In the genomic region with DNA sequence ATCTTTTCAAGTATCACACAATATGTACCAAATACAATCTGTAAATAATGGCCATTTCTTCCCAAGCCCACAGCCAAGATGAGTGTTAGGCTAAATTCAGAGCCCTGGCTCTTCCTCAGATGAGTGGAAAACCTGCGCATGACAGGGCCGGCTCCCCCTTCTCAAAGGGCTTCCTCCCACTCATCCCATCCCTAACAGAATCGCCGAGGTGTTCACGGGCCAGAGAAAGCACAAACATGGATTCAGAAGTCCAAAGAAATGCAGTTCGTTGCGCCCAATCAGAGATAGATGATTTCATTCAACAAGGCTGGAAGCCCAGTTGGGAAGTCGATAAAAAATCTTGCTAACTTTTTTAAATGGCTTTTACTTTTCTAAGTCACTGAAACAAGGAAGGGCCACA, we compare ENCODE assay signal across 12 cellular contexts.
A peak's percentile ranks its signal among the peaks of the same experiment; 100 is the strongest.
DNase-seq lines count a peak whose midpoint lies in the region; ATAC-seq and TF ChIP-seq lines count a peak whose summit lies in the region.
"Had no signal": no experiment of that assay in that cellular context is flagged by ENCODE, and none has a peak within 500 bp of the region (broad histone marks: within the 10 kb centered on the region; RNA-seq: fewer than 3 reads in every experiment).

No MANE protein-coding gene starts in this region.

- H3K27ac Mint-ChIP-seq in endodermal cell: peak overlapping the region; percentile 21
- peak overlapping the region; percentile 85 for H3K27ac Mint-ChIP-seq in nephron progenitor cell
- H3K27ac Mint-ChIP-seq: activated CD8-positive, alpha-beta memory T cell treated with anti-CD3 and anti-CD28 coated beads, Interleukin-2, amount 10 ng/mL, durations not matched to agents 7 days and 5 days had no signal

- no peak overlapping the region for H3K9ac ChIP-seq in endodermal cell (ENCODE audit: extremely low read depth, low read length, poor library complexity, severe bottlenecking)
- H3K9ac ChIP-seq: parathyroid adenoma had no signal

- intact Hi-C loops in upper lobe of right lung (cut with DNase I): loop anchor here (10.0 kb wide), 1 partner anchor 184 kb away; no protein-coding TSS in a partner anchor

- H3K4me1 Mint-ChIP-seq in endodermal cell: peaks cover 26% of the 10 kb centered on the region
- peaks cover 59% of the 10 kb centered on the region for H3K4me1 Mint-ChIP-seq in nephron progenitor cell

- no peak overlapping the region for H3K4me3 Mint-ChIP-seq in endodermal cell
- peak overlapping the region; percentile 11 for H3K4me3 Mint-ChIP-seq in nephron progenitor cell
- H3K4me3 Mint-ChIP-seq: activated CD8-positive, alpha-beta memory T cell treated with anti-CD3 and anti-CD28 coated beads, Interleukin-2, amount 10 ng/mL, durations not matched to agents 7 days and 5 days had no signal

- H3K9me3 ChIP-seq in SJCRH30 (replicated peaks) (no peaks in the 10 kb centered on the region), endodermal cell (ENCODE audit: control insufficient read depth, low read length) (no peaks in the 10 kb centered on the region), upper lobe of right lung (no peaks in the 10 kb centered on the region)

- WGBS in endodermal cell (ENCODE audit: insufficient coverage in 1 of 2, insufficient read length in 1 of 2), 2 experiments: 79 to 93% methylated on average over 8 of the region's 8 CpGs

- H3K4me3 ChIP-seq in SJCRH30 (no peak overlapping the region), endodermal cell (ENCODE audit: low read length) (no peak overlapping the region), upper lobe of right lung (no peak overlapping the region)

- H3K27me3 Mint-ChIP-seq in endodermal cell (ENCODE audit: insufficient read depth) (peaks cover 33% of the 10 kb centered on the region), nephron progenitor cell (ENCODE audit: low read depth, poor library complexity) (peaks cover 4% of the 10 kb centered on the region)
- H3K27me3 Mint-ChIP-seq: activated CD8-positive, alpha-beta memory T cell treated with anti-CD3 and anti-CD28 coated beads, Interleukin-2, amount 10 ng/mL, durations not matched to agents 7 days and 5 days had no signal

- no peaks in the 10 kb centered on the region for H3K27me3 ChIP-seq in SJCRH30
- no peaks in the 10 kb centered on the region for H3K27me3 ChIP-seq in endodermal cell (ENCODE audit: control insufficient read depth, insufficient read depth, low read length, poor library complexity, severe bottlenecking)
- H3K27me3 ChIP-seq in upper lobe of right lung: no peaks in the 10 kb centered on the region

- ATAC-seq in upper lobe of right lung: no peak
- ATAC-seq in GM19395 (IDR thresholded peaks at IDR 0.05; ENCODE audit: unreplicated experiment): no peak
- ATAC-seq in GM19452 (IDR thresholded peaks at IDR 0.05; ENCODE audit: unreplicated experiment): no peak
- no peak for ATAC-seq in activated CD4-positive, CD25-positive, alpha-beta regulatory T cell treated with anti-CD3 and anti-CD28 coated beads, Interleukin-2, amount 50 U/mL, for 24 hours
- ATAC-seq: activated CD8-positive, alpha-beta memory T cell treated with anti-CD3 and anti-CD28 coated beads, Interleukin-2, amount 10 ng/mL, durations not matched to agents 7 days and 5 days had no signal

- no peaks in the 10 kb centered on the region for H3K36me3 ChIP-seq in SJCRH30
- peaks cover 32% of the 10 kb centered on the region for H3K36me3 ChIP-seq in endodermal cell (ENCODE audit: control insufficient read depth, insufficient read depth, low read length)
- peaks cover 29% of the 10 kb centered on the region for H3K36me3 ChIP-seq in upper lobe of right lung

- no peaks in the 10 kb centered on the region for H3K9me3 Mint-ChIP-seq in endodermal cell
- no peaks in the 10 kb centered on the region for H3K9me3 Mint-ChIP-seq in nephron progenitor cell

- H3K36me3 Mint-ChIP-seq in endodermal cell (ENCODE audit: low read depth): peaks cover 35% of the 10 kb centered on the region
- peaks cover 30% of the 10 kb centered on the region for H3K36me3 Mint-ChIP-seq in nephron progenitor cell (ENCODE audit: low read depth)
- H3K36me3 Mint-ChIP-seq: activated CD8-positive, alpha-beta memory T cell treated with anti-CD3 and anti-CD28 coated beads, Interleukin-2, amount 10 ng/mL, durations not matched to agents 7 days and 5 days had no signal

- H3K27ac ChIP-seq in SJCRH30 (peak overlapping the region; percentile 80), endodermal cell (ENCODE audit: low read depth, low read length) (peak overlapping the region; percentile 55), upper lobe of right lung (peak overlapping the region; percentile 21)
- H3K27ac ChIP-seq: parathyroid adenoma had no signal

- TF ChIP-seq CTCF in endodermal cell (conservative IDR thresholded peaks at IDR 0.05) (no peak), nephron progenitor cell (IDR thresholded peaks at IDR 0.05) (no peak), upper lobe of right lung (IDR thresholded peaks at IDR 0.05) (no peak)

- H3K4me1 ChIP-seq in SJCRH30 (peaks cover 35% of the 10 kb centered on the region), endodermal cell (ENCODE audit: control insufficient read depth, insufficient read depth, low read length) (peaks cover 16% of the 10 kb centered on the region), upper lobe of right lung (peaks cover 17% of the 10 kb centered on the region)

- DNase-seq in SJCRH30 (no peak), endodermal cell (peak; percentile 46), nephron progenitor cell (no peak), upper lobe of right lung (no peak)
- DNase-seq: activated CD8-positive, alpha-beta memory T cell treated with anti-CD3 and anti-CD28 coated beads, Interleukin-2, amount 10 ng/mL, durations not matched to agents 7 days and 5 days; effector CD8-positive, alpha-beta T cell; left colon; NCI-H1048 had no signal

Comparison
In these comparisons a context has a peak if more than half of its experiments do, and no peak if none do; other contexts are left out.
1. H3K27ac ChIP-seq: peak in every context shown above with its lines; median percentile 80 in SJCRH30; 55 in endodermal cell; 21 in upper lobe of right lung.